In the genomic region with DNA sequence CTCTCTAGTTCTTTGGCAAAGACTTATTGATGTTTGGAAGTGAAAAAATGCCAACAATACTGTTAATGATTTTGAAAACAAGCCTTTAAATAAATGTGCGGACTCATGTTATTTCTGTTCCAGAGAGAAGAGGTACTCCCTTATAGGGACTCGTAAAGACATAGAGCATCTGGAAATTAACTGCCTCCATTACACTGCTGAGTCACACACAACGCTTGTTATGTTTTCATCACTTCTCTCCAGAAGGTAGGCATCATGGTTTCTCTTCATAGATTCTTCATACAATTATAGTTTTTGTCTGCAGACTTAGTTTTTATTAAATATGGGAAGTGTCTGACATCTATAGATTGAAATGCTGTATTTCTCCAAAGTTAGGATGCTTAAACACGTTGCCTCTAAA, we compare ENCODE assay signal across 26 cellular contexts.
"Had no signal": no experiment of that assay in that cellular context is flagged by ENCODE, and none has a peak within 500 bp of the region (broad histone marks: within the 10 kb centered on the region; RNA-seq: fewer than 3 reads in every experiment).

No MANE protein-coding gene starts in this region.

- H3K4me3 ChIP-seq: esophagus squamous epithelium, lower lobe of right lung, ovary, psoas muscle, sigmoid colon, stomach, thyroid gland, vagina had no signal

- DNase-seq: cortex of kidney; effector memory CD8-positive, alpha-beta T cell; erythroblast; esophagus squamous epithelium; hypothalamus; immature natural killer cell; islet precursor cell; kidney glomerular epithelial cell; left colon; left ventricle myocardium superior; lower lobe of right lung; naive thymus-derived CD8-positive, alpha-beta T cell; nephron progenitor cell; occipital lobe; ovary; posterior cingulate gyrus; psoas muscle; right cardiac atrium; sigmoid colon; stimulated activated CD4-positive, alpha-beta T cell treated with anti-CD3 and anti-CD28 coated beads, Interleukin-2, amount 100 ng/mL, for 24 hours; stimulated activated CD4-positive, alpha-beta T cell treated with anti-CD3 and anti-CD28 coated beads, Interleukin-4, amount 100 ng/mL, for 24 hours; stimulated activated naive CD4-positive, alpha-beta T cell treated with Interleukin-2 at 50 U/mL for 16 hours; stomach; thyroid gland; trophoblast cell had no signal
